ENCODE assay signal across 1 cellular context in genomic region chr2:235303499-235304291, GRCh38.
TF ChIP-seq lines count a peak whose summit lies in the region.

No MANE protein-coding gene starts in this region.

TF ChIP-seq in H1, 55 proteins besides CTCF, POLR2A, EP300 and RAD21:
- TF ChIP-seq TEAD4 (IDR thresholded peaks at IDR 0.05; ENCODE audit: low read depth, low read length) (peak; percentile 72), POLR2AphosphoS5 (IDR thresholded peaks at IDR 0.05; ENCODE audit: low read depth, low read length) (no peak)
